10 cellular contexts compared by ENCODE assay signal in the genomic region with DNA sequence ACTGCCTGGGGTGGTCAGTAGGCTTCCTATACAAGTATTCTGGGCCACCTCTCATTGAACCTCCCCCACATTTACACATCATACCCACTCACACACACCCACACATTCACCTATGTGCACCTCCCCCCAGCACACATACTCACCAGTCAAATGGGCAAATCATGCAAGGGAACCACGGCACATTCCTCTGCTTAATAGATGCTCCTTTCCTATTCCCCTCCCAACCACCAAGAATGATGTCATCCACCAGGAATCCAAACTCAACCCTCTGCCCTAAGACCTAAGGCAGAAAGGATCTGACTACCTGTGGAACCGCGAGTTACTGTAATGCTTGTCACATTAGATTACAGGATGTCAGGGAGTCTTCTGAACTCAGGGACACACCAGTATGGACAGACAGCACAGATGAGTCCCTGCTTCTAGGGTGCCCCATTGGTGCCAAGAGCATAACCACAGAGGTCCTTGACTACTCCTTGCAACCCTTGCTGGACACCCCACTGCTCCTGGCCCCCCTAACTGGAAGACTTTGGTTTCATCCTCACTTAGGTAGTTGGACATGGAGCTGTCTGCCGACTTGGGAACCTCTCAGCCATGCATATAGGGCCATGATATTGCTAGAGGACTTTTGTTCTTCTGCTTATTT. TPM values are rescaled to one million over a fixed set of nuclear protein-coding genes. Genes with fewer than 3 reads are reported as not detected.
DNase-seq lines count a peak whose midpoint lies in the region; ATAC-seq, FAIRE-seq and TF ChIP-seq lines count a peak whose summit lies in the region.
"Had no signal": no experiment of that assay in that cellular context is flagged by ENCODE, and none has a peak within 500 bp of the region (broad histone marks: within the 10 kb centered on the region; RNA-seq: fewer than 3 reads in every experiment).

No MANE protein-coding gene starts in this region.

- no peak for ATAC-seq in activated CD8-positive, alpha-beta T cell treated with anti-CD3 and anti-CD28 coated beads, Interleukin-2, amount 10 ng/mL, durations not matched to agents 7 days and 5 days
- ATAC-seq in activated CD8-positive, alpha-beta T cell treated with anti-CD3 and anti-CD28 coated beads for 36 hours: no peak
- peak; percentile 85 for ATAC-seq in WTC11
- ATAC-seq in GM18868 (IDR thresholded peaks at IDR 0.05; ENCODE audit: unreplicated experiment): no peak
- no peak for ATAC-seq in GM18517 (IDR thresholded peaks at IDR 0.05; ENCODE audit: unreplicated experiment)

- no peak for TF ChIP-seq CTCF in activated CD8-positive, alpha-beta T cell treated with anti-CD3 and anti-CD28 coated beads for 36 hours (IDR thresholded peaks at IDR 0.05)
- no peak for TF ChIP-seq CTCF in WTC11 (IDR thresholded peaks at IDR 0.05)

- peak; percentile 98 for FAIRE-seq in urothelium cell line (lab: Jason Lieb, UNC)

- no peak for DNase-seq in activated CD8-positive, alpha-beta T cell treated with anti-CD3 and anti-CD28 coated beads, Interleukin-2, amount 10 ng/mL, durations not matched to agents 7 days and 5 days
- no peak for DNase-seq in activated CD8-positive, alpha-beta T cell treated with anti-CD3 and anti-CD28 coated beads for 36 hours
- DNase-seq in WTC11 (ENCODE audit: low spot score) (no peak), iPS DF 19.7 (ENCODE audit: low read depth, low spot score) (peak; percentile 60), urothelium cell line (ENCODE audit: low spot score) (peak; percentile 88), NCI-H2107 (lab: John Stamatoyannopoulos, UW) (no peak)
- DNase-seq: NCI-H1436 treated with DMSO at 0.1 percent for 48 hours had no signal

- peaks cover 32% of the 10 kb centered on the region for H3K4me1 Mint-ChIP-seq in activated CD8-positive, alpha-beta T cell treated with anti-CD3 and anti-CD28 coated beads, Interleukin-2, amount 10 ng/mL, durations not matched to agents 7 days and 5 days (ENCODE audit: low read depth)
- H3K4me1 Mint-ChIP-seq in activated CD8-positive, alpha-beta T cell treated with anti-CD3 and anti-CD28 coated beads for 36 hours (ENCODE audit: low read depth): peaks cover 14% of the 10 kb centered on the region
- H3K4me1 Mint-ChIP-seq in WTC11: peaks cover 8% of the 10 kb centered on the region

- peak overlapping the region; percentile 0 for H3K27ac Mint-ChIP-seq in activated CD8-positive, alpha-beta T cell treated with anti-CD3 and anti-CD28 coated beads, Interleukin-2, amount 10 ng/mL, durations not matched to agents 7 days and 5 days
- H3K27ac Mint-ChIP-seq in activated CD8-positive, alpha-beta T cell treated with anti-CD3 and anti-CD28 coated beads for 36 hours: no peak overlapping the region
- H3K27ac Mint-ChIP-seq in WTC11: no peak overlapping the region
- H3K27ac Mint-ChIP-seq: stimulated activated naive CD8-positive, alpha-beta T cell treated with anti-CD3 and anti-CD28 coated beads, Interleukin-15, Interleukin-2, amounts not matched to agents 100 ng/mL and 50 ng/mL, for 24 hours had no signal

- peaks cover 4% of the 10 kb centered on the region for H3K27me3 Mint-ChIP-seq in activated CD8-positive, alpha-beta T cell treated with anti-CD3 and anti-CD28 coated beads, Interleukin-2, amount 10 ng/mL, durations not matched to agents 7 days and 5 days (ENCODE audit: low read depth)
- H3K27me3 Mint-ChIP-seq in activated CD8-positive, alpha-beta T cell treated with anti-CD3 and anti-CD28 coated beads for 36 hours: no peaks in the 10 kb centered on the region
- H3K27me3 Mint-ChIP-seq in WTC11 (ENCODE audit: low read depth): no peaks in the 10 kb centered on the region; the same call in 1 of the 2 replicates
- H3K27me3 Mint-ChIP-seq: stimulated activated naive CD8-positive, alpha-beta T cell treated with anti-CD3 and anti-CD28 coated beads, Interleukin-15, Interleukin-2, amounts not matched to agents 100 ng/mL and 50 ng/mL, for 24 hours had no signal

- CTCF ChIA-PET in activated CD8-positive, alpha-beta T cell treated with anti-CD3 and anti-CD28 coated beads, Interleukin-2, amount 10 ng/mL, durations not matched to agents 7 days and 5 days (lab: Charles Lee): interaction anchor here (1.3 kb wide), 1 partner anchor 13 kb away, joined by 3 read pairs; no protein-coding TSS in a partner anchor
- CTCF ChIA-PET in activated CD8-positive, alpha-beta T cell treated with anti-CD3 and anti-CD28 coated beads for 36 hours (lab: Charles Lee): no interaction called here
- CTCF ChIA-PET in WTC11 (lab: Charles Lee): no interaction called here

- peaks cover 4% of the 10 kb centered on the region for H3K36me3 Mint-ChIP-seq in activated CD8-positive, alpha-beta T cell treated with anti-CD3 and anti-CD28 coated beads, Interleukin-2, amount 10 ng/mL, durations not matched to agents 7 days and 5 days (ENCODE audit: low read depth)
- H3K36me3 Mint-ChIP-seq in activated CD8-positive, alpha-beta T cell treated with anti-CD3 and anti-CD28 coated beads for 36 hours (ENCODE audit: low read depth): no peaks in the 10 kb centered on the region
- no peaks in the 10 kb centered on the region for H3K36me3 Mint-ChIP-seq in WTC11

- no peak overlapping the region for H3K4me3 Mint-ChIP-seq in activated CD8-positive, alpha-beta T cell treated with anti-CD3 and anti-CD28 coated beads, Interleukin-2, amount 10 ng/mL, durations not matched to agents 7 days and 5 days
- no peak overlapping the region for H3K4me3 Mint-ChIP-seq in activated CD8-positive, alpha-beta T cell treated with anti-CD3 and anti-CD28 coated beads for 36 hours
- H3K4me3 Mint-ChIP-seq in WTC11: no peak overlapping the region
- H3K4me3 Mint-ChIP-seq: stimulated activated naive CD8-positive, alpha-beta T cell treated with anti-CD3 and anti-CD28 coated beads, Interleukin-15, Interleukin-2, amounts not matched to agents 100 ng/mL and 50 ng/mL, for 24 hours had no signal

- POLR2A ChIA-PET in activated CD8-positive, alpha-beta T cell treated with anti-CD3 and anti-CD28 coated beads, Interleukin-2, amount 10 ng/mL, durations not matched to agents 7 days and 5 days (lab: Charles Lee): no interaction called here
- POLR2A ChIA-PET in activated CD8-positive, alpha-beta T cell treated with anti-CD3 and anti-CD28 coated beads for 36 hours (lab: Charles Lee): no interaction called here
- POLR2A ChIA-PET in WTC11 (lab: Charles Lee): no interaction called here

- H3K9me3 Mint-ChIP-seq in activated CD8-positive, alpha-beta T cell treated with anti-CD3 and anti-CD28 coated beads, Interleukin-2, amount 10 ng/mL, durations not matched to agents 7 days and 5 days (ENCODE audit: insufficient read depth): no peaks in the 10 kb centered on the region
- H3K9me3 Mint-ChIP-seq in activated CD8-positive, alpha-beta T cell treated with anti-CD3 and anti-CD28 coated beads for 36 hours: no peaks in the 10 kb centered on the region
- no peaks in the 10 kb centered on the region for H3K9me3 Mint-ChIP-seq in WTC11
- H3K9me3 Mint-ChIP-seq: stimulated activated naive CD8-positive, alpha-beta T cell treated with anti-CD3 and anti-CD28 coated beads, Interleukin-15, Interleukin-2, amounts not matched to agents 100 ng/mL and 50 ng/mL, for 24 hours had no signal

- intact Hi-C loops in activated CD8-positive, alpha-beta T cell treated with anti-CD3 and anti-CD28 coated beads for 36 hours (cut with micrococcal nuclease): no loop called here

TF ChIP-seq in WTC11, 78 proteins besides CTCF, POLR2A, EP300 and RAD21:
- TF ChIP-seq NFYB (CRISPR knock-in tag; conservative IDR thresholded peaks at IDR 0.05; ENCODE audit: low read depth) (no peak), ZNF121 (CRISPR knock-in tag; IDR thresholded peaks at IDR 0.05) (no peak), TP53 (CRISPR knock-in tag; IDR thresholded peaks at IDR 0.05) (no peak), HMGA2 (CRISPR knock-in tag; IDR thresholded peaks at IDR 0.05) (no peak)
- TF ChIP-seq, protein P1, sequence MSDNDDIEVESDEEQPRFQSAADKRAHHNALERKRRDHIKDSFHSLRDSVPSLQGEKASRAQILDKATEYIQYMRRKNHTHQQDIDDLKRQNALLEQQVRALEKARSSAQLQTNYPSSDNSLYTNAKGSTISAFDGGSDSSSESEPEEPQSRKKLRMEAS (CRISPR knock-in tag; IDR thresholded peaks at IDR 0.05): no peak

RNA-seq across cellular contexts. Expression of a gene that starts 21.5 kb away (rescaled TPM):
- total RNA-seq in activated CD8-positive, alpha-beta T cell treated with anti-CD3 and anti-CD28 coated beads, Interleukin-2, amount 10 ng/mL, durations not matched to agents 7 days and 5 days: 100 to 1,000 TPM; 175 to 178 TPM
- 100 to 1,000 TPM; 119 to 120 TPM for total RNA-seq in activated CD8-positive, alpha-beta T cell treated with anti-CD3 and anti-CD28 coated beads for 36 hours
- 35.6 to 38.9 TPM (median 36.9 TPM) in 3 replicates for total RNA-seq in WTC11 (2021)

Comparison
In these comparisons a context has a peak if more than half of its experiments do, and no peak if none do; other contexts are left out.
1. DNase-seq: peak in iPS DF 19.7 (single experiment) and urothelium cell line (single experiment); none in activated CD8-positive, alpha-beta T cell treated with anti-CD3 and anti-CD28 coated beads, Interleukin-2, amount 10 ng/mL, durations not matched to agents 7 days and 5 days (single experiment), activated CD8-positive, alpha-beta T cell treated with anti-CD3 and anti-CD28 coated beads for 36 hours (single experiment), WTC11 (single experiment) and NCI-H2107 (single experiment).